Comparison of ENCODE assay signal across 14 cellular contexts in the genomic region with DNA sequence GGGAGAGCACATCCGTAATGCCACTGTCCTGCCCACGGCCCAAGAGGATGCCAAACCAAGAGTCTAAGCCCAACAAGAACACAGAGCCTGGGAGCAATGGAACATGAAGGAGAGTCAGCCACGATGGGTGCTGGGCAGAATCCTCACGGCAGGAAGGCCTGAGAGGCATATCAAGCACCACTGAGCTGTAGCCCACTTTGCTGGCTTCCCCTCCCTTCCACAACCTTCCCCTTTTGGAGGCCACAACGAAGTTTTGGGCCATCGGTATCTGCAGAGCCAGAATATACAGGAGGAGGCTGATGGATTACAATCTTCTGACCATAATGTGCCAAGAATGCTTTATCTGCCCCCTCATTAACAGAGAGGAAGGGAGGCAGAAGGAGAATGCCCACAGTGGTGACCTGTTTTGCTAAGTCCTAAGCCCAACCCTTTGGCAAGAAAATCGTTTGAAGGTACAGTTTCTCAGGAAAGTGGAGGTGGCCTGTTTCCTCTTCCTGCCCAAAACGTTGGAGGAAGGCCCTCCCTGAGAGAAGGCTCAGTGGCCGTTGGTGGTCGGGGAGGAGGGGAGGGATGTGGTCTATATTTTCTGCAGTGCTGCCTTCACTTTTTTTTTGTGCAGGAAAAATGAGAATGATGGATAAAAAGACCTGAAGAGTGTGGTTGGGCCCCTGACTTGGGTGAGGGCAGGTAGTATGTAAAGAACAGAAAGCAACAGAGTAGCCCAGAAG. TPM values are rescaled to one million over a fixed set of nuclear protein-coding genes. Genes with fewer than 3 reads are reported as not detected.
DNase-seq lines count a peak whose midpoint lies in the region; ATAC-seq and TF ChIP-seq lines count a peak whose summit lies in the region.
"Had no signal": no experiment of that assay in that cellular context is flagged by ENCODE, and none has a peak within 500 bp of the region (broad histone marks: within the 10 kb centered on the region; RNA-seq: fewer than 3 reads in every experiment).

No MANE protein-coding gene starts in this region.

- peaks cover 13% of the 10 kb centered on the region for H3K36me3 ChIP-seq in smooth muscle cell (ENCODE audit: low read depth)

- no peak overlapping the region for H2AFZ ChIP-seq in smooth muscle cell (ENCODE audit: low read depth)

- peaks cover 60% of the 10 kb centered on the region for H3K36me3 Mint-ChIP-seq in activated CD4-positive, alpha-beta T cell treated with anti-CD3 and anti-CD28 coated beads for 36 hours (ENCODE audit: low read depth)

- no peaks in the 10 kb centered on the region for H3K27me3 ChIP-seq in smooth muscle cell (ENCODE audit: low read depth)
- H3K27me3 ChIP-seq: stomach had no signal

- no peaks in the 10 kb centered on the region for H3K9me3 ChIP-seq in smooth muscle cell (replicated peaks; ENCODE audit: low read depth)
- H3K9me3 ChIP-seq: SK-N-SH, stomach had no signal

- peaks cover 6% of the 10 kb centered on the region for H3K4me1 ChIP-seq in smooth muscle cell (ENCODE audit: low read depth)

- WGBS in smooth muscle cell (ENCODE audit: low lambda C conversion rate) = 90% methylated on average over 10 of the region's 10 CpGs

- H3K27me3 Mint-ChIP-seq in activated CD4-positive, alpha-beta T cell treated with anti-CD3 and anti-CD28 coated beads for 36 hours = no peaks in the 10 kb centered on the region

- H3K9ac ChIP-seq in smooth muscle cell (ENCODE audit: low read depth) = no peak overlapping the region
- H3K9ac ChIP-seq: SK-N-SH had no signal

- H3K27ac Mint-ChIP-seq in activated CD4-positive, alpha-beta T cell treated with anti-CD3 and anti-CD28 coated beads for 36 hours = peak overlapping the region; percentile 42
- H3K27ac Mint-ChIP-seq: activated T-cell treated with anti-CD3 and anti-CD28 coated beads, Interleukin-2, amount 50 U/mL, for 72 hours had no signal

- no peak for ATAC-seq in activated CD4-positive, alpha-beta T cell treated with anti-CD3 and anti-CD28 coated beads for 36 hours
- ATAC-seq in GM18907 (IDR thresholded peaks at IDR 0.05; ENCODE audit: unreplicated experiment) (no peak), HG03097 (IDR thresholded peaks at IDR 0.05; ENCODE audit: low FRiP score, unreplicated experiment) (no peak)
- ATAC-seq: activated T-cell treated with anti-CD3 and anti-CD28 coated beads, Interleukin-2, amount 50 U/mL, for 72 hours had no signal

- H4K20me1 ChIP-seq in smooth muscle cell (ENCODE audit: low read depth) = peaks cover 93% of the 10 kb centered on the region

- POLR2A ChIA-PET in activated CD4-positive, alpha-beta T cell treated with anti-CD3 and anti-CD28 coated beads for 36 hours (lab: Charles Lee) = no interaction called here

- CTCF ChIA-PET in activated CD4-positive, alpha-beta T cell treated with anti-CD3 and anti-CD28 coated beads for 36 hours (lab: Charles Lee) = no interaction called here

- no peak for TF ChIP-seq POLR2A in erythroblast (IDR thresholded peaks at IDR 0.05; ENCODE audit: low read length)

- peaks cover 96% of the 10 kb centered on the region for H3K79me2 ChIP-seq in smooth muscle cell (ENCODE audit: low read depth)

- H3K4me1 Mint-ChIP-seq in activated CD4-positive, alpha-beta T cell treated with anti-CD3 and anti-CD28 coated beads for 36 hours = peaks cover 54% of the 10 kb centered on the region

- H3K4me3 ChIP-seq in smooth muscle cell = no peak overlapping the region
- H3K4me3 ChIP-seq: coronary artery, stomach had no signal

- H3K27ac ChIP-seq in smooth muscle cell (ENCODE audit: low read depth) = peak overlapping the region; percentile 89
- H3K27ac ChIP-seq: coronary artery had no signal

- H3K4me3 Mint-ChIP-seq in activated CD4-positive, alpha-beta T cell treated with anti-CD3 and anti-CD28 coated beads for 36 hours = no peak overlapping the region
- H3K4me3 Mint-ChIP-seq: activated T-cell treated with anti-CD3 and anti-CD28 coated beads, Interleukin-2, amount 50 U/mL, for 72 hours had no signal

- peak overlapping the region; percentile 28 for H3K4me2 ChIP-seq in smooth muscle cell
- H3K4me2 ChIP-seq: SK-N-SH had no signal

- intact Hi-C loops in activated CD4-positive, alpha-beta T cell treated with anti-CD3 and anti-CD28 coated beads for 36 hours (cut with DNase I, micrococcal nuclease) = no loop called here

- no peak for TF ChIP-seq CTCF in smooth muscle cell (IDR thresholded peaks at IDR 0.05; ENCODE audit: borderline replicate concordance, insufficient read depth, poor library complexity, severe bottlenecking)

- H3K9me3 Mint-ChIP-seq in activated CD4-positive, alpha-beta T cell treated with anti-CD3 and anti-CD28 coated beads for 36 hours (ENCODE audit: low read depth) = no peaks in the 10 kb centered on the region
- H3K9me3 Mint-ChIP-seq: activated T-cell treated with anti-CD3 and anti-CD28 coated beads, Interleukin-2, amount 50 U/mL, for 72 hours had no signal

- DNase-seq in activated CD4-positive, alpha-beta T cell treated with anti-CD3 and anti-CD28 coated beads for 36 hours = no peak
- no peak for DNase-seq in activated CD4-positive, alpha-beta T cell treated with anti-CD3 and anti-CD28 coated beads, Interleukin-2, amount 50 U/mL, for 48 hours
- DNase-seq in OCI-M1 (lab: John Stamatoyannopoulos, UW) (peak; percentile 64), erythroblast (lab: John Stamatoyannopoulos, UW) (peak; percentile 55 to 85), smooth muscle cell (lab: John Stamatoyannopoulos, UW; ENCODE audit: unreplicated experiment) (no peak), medulla oblongata (ENCODE audit: extremely low spot score) (no peak)
- DNase-seq: 8988T; activated T-cell treated with anti-CD3 and anti-CD28 coated beads, Interleukin-2, amount 50 U/mL, for 72 hours; anterior cingulate cortex; SK-N-SH; stomach had no signal

- H3F3A ChIP-seq in smooth muscle cell (ENCODE audit: low read depth) = peaks cover 5% of the 10 kb centered on the region

RNA-seq across cellular contexts. Expression of gene MACROH2A1, which starts 26.2 kb away (rescaled TPM):
- 100 to 1,000 TPM; 159 to 190 TPM for total RNA-seq in activated CD4-positive, alpha-beta T cell treated with anti-CD3 and anti-CD28 coated beads for 36 hours
- total RNA-seq in smooth muscle cell = 349 and 371 TPM in 2 replicates
- polyA plus RNA-seq in smooth muscle cell = 272 and 309 TPM in 2 replicates

Comparison
In these comparisons a context has a peak if more than half of its experiments do, and no peak if none do; other contexts are left out.
1. DNase-seq: peak in OCI-M1 (single experiment) and erythroblast (2 of 2); none in activated CD4-positive, alpha-beta T cell treated with anti-CD3 and anti-CD28 coated beads for 36 hours (single experiment), activated CD4-positive, alpha-beta T cell treated with anti-CD3 and anti-CD28 coated beads, Interleukin-2, amount 50 U/mL, for 48 hours (0 of 2), smooth muscle cell (single experiment) and medulla oblongata (single experiment).